ENCODE assay signal across 1 cellular context in the genomic region with DNA sequence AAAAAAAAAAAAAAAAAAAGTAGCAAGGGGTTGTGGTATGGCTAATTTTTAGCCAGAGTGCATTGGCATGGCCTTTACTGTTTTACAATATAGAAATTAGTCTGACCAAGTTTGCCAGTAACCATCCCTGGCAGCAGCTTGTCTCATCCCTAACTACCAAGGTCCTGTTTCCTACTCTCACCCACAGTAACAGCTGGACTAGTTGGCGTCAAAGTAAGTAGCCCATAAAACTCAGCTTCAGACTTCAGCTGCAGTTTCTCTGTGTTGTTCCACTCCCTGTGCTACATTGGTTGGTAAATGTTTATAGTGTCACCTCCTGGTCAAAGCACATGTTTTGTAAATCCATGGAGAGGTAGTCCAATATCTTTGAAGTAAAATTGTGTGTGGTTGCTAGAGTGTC.
TF ChIP-seq lines count a peak whose summit lies in the region.

No MANE protein-coding gene starts in this region.

TF ChIP-seq in H1, 55 proteins besides CTCF, POLR2A, EP300 and RAD21:
- TF ChIP-seq ASH2L (IDR thresholded peaks at IDR 0.05; ENCODE audit: low read length), result no peak
